1 cellular context compared by ENCODE assay signal in the genomic region with DNA sequence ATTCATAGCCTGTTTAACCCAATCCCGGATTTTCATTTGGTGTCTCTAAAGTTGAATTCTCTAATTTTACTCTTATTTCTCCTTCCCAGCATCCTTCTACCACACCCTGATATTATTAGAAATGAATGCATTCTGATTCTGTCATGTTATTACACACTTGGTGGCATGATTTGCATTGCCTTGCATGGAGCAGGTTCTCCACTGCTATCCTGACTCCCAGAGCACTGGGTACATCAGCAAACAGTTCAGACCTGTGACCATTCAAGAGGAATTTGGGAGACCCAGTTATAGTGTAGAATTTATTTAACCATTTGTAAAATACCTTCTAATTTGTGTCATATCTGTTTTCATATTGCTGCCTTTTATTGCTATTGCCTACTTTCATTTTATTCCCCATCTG.
TF ChIP-seq lines count a peak whose summit lies in the region.

No MANE protein-coding gene starts in this region.

TF ChIP-seq in GM23338, 12 proteins besides CTCF, POLR2A, EP300 and RAD21:
- TF ChIP-seq STAT1 (IDR thresholded peaks at IDR 0.05; ENCODE audit: unreplicated experiment) (no peak), ZNF331 (CRISPR knock-in tag; IDR thresholded peaks at IDR 0.05; ENCODE audit: low read depth) (no peak), CREB1 (CRISPR knock-in tag; IDR thresholded peaks at IDR 0.05; ENCODE audit: low read depth) (no peak), NANOG (IDR thresholded peaks at IDR 0.05; ENCODE audit: borderline replicate concordance) (no peak), ZNF114 (CRISPR knock-in tag; IDR thresholded peaks at IDR 0.05) (no peak), POLR2AphosphoS5 (IDR thresholded peaks at IDR 0.05; ENCODE audit: low read depth) (no peak), JUNB (IDR thresholded peaks at IDR 0.05; ENCODE audit: unreplicated experiment) (no peak), EZH2phosphoT487 (IDR thresholded peaks at IDR 0.05; ENCODE audit: unreplicated experiment) (no peak), EZH2 (IDR thresholded peaks at IDR 0.05; ENCODE audit: low read depth, unreplicated experiment) (no peak)
- TF ChIP-seq, protein P1, sequence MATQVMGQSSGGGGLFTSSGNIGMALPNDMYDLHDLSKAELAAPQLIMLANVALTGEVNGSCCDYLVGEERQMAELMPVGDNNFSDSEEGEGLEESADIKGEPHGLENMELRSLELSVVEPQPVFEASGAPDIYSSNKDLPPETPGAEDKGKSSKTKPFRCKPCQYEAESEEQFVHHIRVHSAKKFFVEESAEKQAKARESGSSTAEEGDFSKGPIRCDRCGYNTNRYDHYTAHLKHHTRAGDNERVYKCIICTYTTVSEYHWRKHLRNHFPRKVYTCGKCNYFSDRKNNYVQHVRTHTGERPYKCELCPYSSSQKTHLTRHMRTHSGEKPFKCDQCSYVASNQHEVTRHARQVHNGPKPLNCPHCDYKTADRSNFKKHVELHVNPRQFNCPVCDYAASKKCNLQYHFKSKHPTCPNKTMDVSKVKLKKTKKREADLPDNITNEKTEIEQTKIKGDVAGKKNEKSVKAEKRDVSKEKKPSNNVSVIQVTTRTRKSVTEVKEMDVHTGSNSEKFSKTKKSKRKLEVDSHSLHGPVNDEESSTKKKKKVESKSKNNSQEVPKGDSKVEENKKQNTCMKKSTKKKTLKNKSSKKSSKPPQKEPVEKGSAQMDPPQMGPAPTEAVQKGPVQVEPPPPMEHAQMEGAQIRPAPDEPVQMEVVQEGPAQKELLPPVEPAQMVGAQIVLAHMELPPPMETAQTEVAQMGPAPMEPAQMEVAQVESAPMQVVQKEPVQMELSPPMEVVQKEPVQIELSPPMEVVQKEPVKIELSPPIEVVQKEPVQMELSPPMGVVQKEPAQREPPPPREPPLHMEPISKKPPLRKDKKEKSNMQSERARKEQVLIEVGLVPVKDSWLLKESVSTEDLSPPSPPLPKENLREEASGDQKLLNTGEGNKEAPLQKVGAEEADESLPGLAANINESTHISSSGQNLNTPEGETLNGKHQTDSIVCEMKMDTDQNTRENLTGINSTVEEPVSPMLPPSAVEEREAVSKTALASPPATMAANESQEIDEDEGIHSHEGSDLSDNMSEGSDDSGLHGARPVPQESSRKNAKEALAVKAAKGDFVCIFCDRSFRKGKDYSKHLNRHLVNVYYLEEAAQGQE (IDR thresholded peaks at IDR 0.05; ENCODE audit: unreplicated experiment): no peak
- TF ChIP-seq, protein P2, sequence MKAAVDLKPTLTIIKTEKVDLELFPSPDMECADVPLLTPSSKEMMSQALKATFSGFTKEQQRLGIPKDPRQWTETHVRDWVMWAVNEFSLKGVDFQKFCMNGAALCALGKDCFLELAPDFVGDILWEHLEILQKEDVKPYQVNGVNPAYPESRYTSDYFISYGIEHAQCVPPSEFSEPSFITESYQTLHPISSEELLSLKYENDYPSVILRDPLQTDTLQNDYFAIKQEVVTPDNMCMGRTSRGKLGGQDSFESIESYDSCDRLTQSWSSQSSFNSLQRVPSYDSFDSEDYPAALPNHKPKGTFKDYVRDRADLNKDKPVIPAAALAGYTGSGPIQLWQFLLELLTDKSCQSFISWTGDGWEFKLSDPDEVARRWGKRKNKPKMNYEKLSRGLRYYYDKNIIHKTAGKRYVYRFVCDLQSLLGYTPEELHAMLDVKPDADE (IDR thresholded peaks at IDR 0.05): no peak
- TF ChIP-seq, protein P3, sequence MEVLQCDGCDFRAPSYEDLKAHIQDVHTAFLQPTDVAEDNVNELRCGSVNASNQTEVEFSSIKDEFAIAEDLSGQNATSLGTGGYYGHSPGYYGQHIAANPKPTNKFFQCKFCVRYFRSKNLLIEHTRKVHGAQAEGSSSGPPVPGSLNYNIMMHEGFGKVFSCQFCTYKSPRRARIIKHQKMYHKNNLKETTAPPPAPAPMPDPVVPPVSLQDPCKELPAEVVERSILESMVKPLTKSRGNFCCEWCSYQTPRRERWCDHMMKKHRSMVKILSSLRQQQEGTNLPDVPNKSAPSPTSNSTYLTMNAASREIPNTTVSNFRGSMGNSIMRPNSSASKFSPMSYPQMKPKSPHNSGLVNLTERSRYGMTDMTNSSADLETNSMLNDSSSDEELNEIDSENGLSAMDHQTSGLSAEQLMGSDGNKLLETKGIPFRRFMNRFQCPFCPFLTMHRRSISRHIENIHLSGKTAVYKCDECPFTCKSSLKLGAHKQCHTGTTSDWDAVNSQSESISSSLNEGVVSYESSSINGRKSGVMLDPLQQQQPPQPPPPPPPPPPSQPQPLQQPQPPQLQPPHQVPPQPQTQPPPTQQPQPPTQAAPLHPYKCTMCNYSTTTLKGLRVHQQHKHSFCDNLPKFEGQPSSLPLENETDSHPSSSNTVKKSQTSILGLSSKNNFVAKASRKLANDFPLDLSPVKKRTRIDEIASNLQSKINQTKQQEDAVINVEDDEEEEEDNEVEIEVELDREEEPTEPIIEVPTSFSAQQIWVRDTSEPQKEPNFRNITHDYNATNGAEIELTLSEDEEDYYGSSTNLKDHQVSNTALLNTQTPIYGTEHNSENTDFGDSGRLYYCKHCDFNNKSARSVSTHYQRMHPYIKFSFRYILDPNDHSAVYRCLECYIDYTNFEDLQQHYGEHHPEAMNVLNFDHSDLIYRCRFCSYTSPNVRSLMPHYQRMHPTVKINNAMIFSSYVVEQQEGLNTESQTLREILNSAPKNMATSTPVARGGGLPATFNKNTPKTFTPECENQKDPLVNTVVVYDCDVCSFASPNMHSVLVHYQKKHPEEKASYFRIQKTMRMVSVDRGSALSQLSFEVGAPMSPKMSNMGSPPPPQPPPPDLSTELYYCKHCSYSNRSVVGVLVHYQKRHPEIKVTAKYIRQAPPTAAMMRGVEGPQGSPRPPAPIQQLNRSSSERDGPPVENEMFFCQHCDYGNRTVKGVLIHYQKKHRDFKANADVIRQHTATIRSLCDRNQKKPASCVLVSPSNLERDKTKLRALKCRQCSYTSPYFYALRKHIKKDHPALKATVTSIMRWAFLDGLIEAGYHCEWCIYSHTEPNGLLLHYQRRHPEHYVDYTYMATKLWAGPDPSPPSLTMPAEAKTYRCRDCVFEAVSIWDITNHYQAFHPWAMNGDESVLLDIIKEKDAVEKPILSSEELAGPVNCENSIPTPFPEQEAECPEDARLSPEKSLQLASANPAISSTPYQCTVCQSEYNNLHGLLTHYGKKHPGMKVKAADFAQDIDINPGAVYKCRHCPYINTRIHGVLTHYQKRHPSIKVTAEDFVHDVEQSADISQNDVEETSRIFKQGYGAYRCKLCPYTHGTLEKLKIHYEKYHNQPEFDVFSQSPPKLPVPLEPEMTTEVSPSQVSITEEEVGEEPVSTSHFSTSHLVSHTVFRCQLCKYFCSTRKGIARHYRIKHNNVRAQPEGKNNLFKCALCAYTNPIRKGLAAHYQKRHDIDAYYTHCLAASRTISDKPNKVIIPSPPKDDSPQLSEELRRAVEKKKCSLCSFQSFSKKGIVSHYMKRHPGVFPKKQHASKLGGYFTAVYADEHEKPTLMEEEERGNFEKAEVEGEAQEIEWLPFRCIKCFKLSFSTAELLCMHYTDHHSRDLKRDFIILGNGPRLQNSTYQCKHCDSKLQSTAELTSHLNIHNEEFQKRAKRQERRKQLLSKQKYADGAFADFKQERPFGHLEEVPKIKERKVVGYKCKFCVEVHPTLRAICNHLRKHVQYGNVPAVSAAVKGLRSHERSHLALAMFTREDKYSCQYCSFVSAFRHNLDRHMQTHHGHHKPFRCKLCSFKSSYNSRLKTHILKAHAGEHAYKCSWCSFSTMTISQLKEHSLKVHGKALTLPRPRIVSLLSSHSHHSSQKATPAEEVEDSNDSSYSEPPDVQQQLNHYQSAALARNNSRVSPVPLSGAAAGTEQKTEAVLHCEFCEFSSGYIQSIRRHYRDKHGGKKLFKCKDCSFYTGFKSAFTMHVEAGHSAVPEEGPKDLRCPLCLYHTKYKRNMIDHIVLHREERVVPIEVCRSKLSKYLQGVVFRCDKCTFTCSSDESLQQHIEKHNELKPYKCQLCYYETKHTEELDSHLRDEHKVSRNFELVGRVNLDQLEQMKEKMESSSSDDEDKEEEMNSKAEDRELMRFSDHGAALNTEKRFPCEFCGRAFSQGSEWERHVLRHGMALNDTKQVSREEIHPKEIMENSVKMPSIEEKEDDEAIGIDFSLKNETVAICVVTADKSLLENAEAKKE (CRISPR knock-in tag; IDR thresholded peaks at IDR 0.05): no peak
TF ChIP-seq in GM23338: peak in this region for 0.
